10 cellular contexts compared by ENCODE assay signal in genomic region chr3:170419301-170420087, GRCh38. TPM values are rescaled to one million over a fixed set of nuclear protein-coding genes. Genes with fewer than 3 reads are reported as not detected.
A peak's percentile ranks its signal among the peaks of the same experiment; 100 is the strongest.
DNase-seq lines count a peak whose midpoint lies in the region; ATAC-seq, FAIRE-seq and TF ChIP-seq lines count a peak whose summit lies in the region.
"Had no signal": no experiment of that assay in that cellular context is flagged by ENCODE, and none has a peak within 500 bp of the region (broad histone marks: within the 10 kb centered on the region; RNA-seq: fewer than 3 reads in every experiment).

No MANE protein-coding gene starts in this region.

- H3K9me3 ChIP-seq in BLaER1 (peaks cover 21% of the 10 kb centered on the region), RWPE2 (ENCODE audit: severe bottlenecking) (no peaks in the 10 kb centered on the region), neuronal stem cell (replicated peaks in 1 of 2; ENCODE audit: control insufficient read depth in 2 of 2, insufficient read depth in 1 of 2, low read depth in 1 of 2, low read length in 2 of 2) (peaks cover 0 to 4% of the 10 kb centered on the region in 2 donors)

- H3K9ac ChIP-seq in BLaER1 (no peak overlapping the region), neuronal stem cell (ENCODE audit: low read depth, low read length, poor library complexity) (no peak overlapping the region)

- no peaks in the 10 kb centered on the region for H3K9me3 Mint-ChIP-seq in activated T-helper 2 cell treated with anti-CD3 and anti-CD28 coated beads, Interferon-gamma antibody, Interleukin-2, Interleukin-4, amounts not matched to agents 10 μg/mL and 5 μg/mL and 100 μg/mL, durations not matched to agents 14 hours and 24 hours and 36 hours

- H3K4ac ChIP-seq in neuronal stem cell (ENCODE audit: low read length), result no peak overlapping the region

- DNase-seq in RWPE2 (ENCODE audit: low spot score), result no peak
- DNase-seq in foreskin keratinocyte, result peak in 1 of 2 donors; percentile 22
- DNase-seq in neuronal stem cell (ENCODE audit: low spot score), result no peak
- DNase-seq in H54 (ENCODE audit: insufficient read length, low spot score), result no peak
- no peak for DNase-seq in activated T-helper 2 cell treated with anti-CD3 and anti-CD28 coated beads, Interferon-gamma antibody, Interleukin-2, Interleukin-4, amounts not matched to agents 10 μg/mL and 5 μg/mL and 100 μg/mL, durations not matched to agents 14 hours and 24 hours and 36 hours (ENCODE audit: low spot score)

- no peaks in the 10 kb centered on the region for H3K36me3 ChIP-seq in BLaER1
- H3K36me3 ChIP-seq in RWPE2 (ENCODE audit: low read depth), result no peaks in the 10 kb centered on the region
- no peaks in the 10 kb centered on the region for H3K36me3 ChIP-seq in neuronal stem cell (replicated peaks in 1 of 2; ENCODE audit: control insufficient read depth in 2 of 2, insufficient read depth in 2 of 2, low read length in 2 of 2)

- no peak overlapping the region for H2BK120ac ChIP-seq in neuronal stem cell (ENCODE audit: low read depth, low read length)

- H3K4me2 ChIP-seq in BLaER1, result peak overlapping the region; percentile 40
- peak overlapping the region; percentile 62 for H3K4me2 ChIP-seq in neuronal stem cell (ENCODE audit: insufficient read depth, low read length, poor library complexity, severe bottlenecking)

- no peak overlapping the region for H3K14ac ChIP-seq in neuronal stem cell (ENCODE audit: low read length)

- no peak for FAIRE-seq in H54 (lab: Jason Lieb, UNC)
- FAIRE-seq: GM12878 had no signal

- H3K4me1 ChIP-seq in BLaER1, result peaks cover 16% of the 10 kb centered on the region; the same call in 1 of the 2 replicates
- H3K4me1 ChIP-seq in RWPE2 (ENCODE audit: insufficient read depth, poor library complexity, severe bottlenecking), result no peaks in the 10 kb centered on the region
- H3K4me1 ChIP-seq in foreskin keratinocyte, result peaks cover 2% of the 10 kb centered on the region
- H3K4me1 ChIP-seq in neuronal stem cell (ENCODE audit: control insufficient read depth in 2 of 2, insufficient read depth in 1 of 2, low read depth in 1 of 2, low read length in 2 of 2), result peaks cover 3 to 8% of the 10 kb centered on the region in 2 donors

- peaks cover 41% of the 10 kb centered on the region for H3K27me3 Mint-ChIP-seq in activated T-helper 2 cell treated with anti-CD3 and anti-CD28 coated beads, Interferon-gamma antibody, Interleukin-2, Interleukin-4, amounts not matched to agents 10 μg/mL and 5 μg/mL and 100 μg/mL, durations not matched to agents 14 hours and 24 hours and 36 hours (ENCODE audit: low read depth)

- TF ChIP-seq CTCF in RWPE2 (IDR thresholded peaks at IDR 0.05; ENCODE audit: poor library complexity, severe bottlenecking) (no peak), foreskin keratinocyte (conservative IDR thresholded peaks at IDR 0.05) (no peak)

- H4K8ac ChIP-seq in neuronal stem cell (ENCODE audit: low read depth, low read length), result no peak overlapping the region

- H3K18ac ChIP-seq in neuronal stem cell (ENCODE audit: low read length), result peak overlapping the region; percentile 54

- ATAC-seq in RWPE2 (ENCODE audit: low read depth) (peak; percentile 10; the same call in 2 of the 3 replicates), foreskin keratinocyte (peak; percentile 68), GM18867 (IDR thresholded peaks at IDR 0.05; ENCODE audit: unreplicated experiment) (no peak), GM21526 (IDR thresholded peaks at IDR 0.05; ENCODE audit: low FRiP score, unreplicated experiment) (no peak)
- ATAC-seq: GM12878 had no signal

- no peaks in the 10 kb centered on the region for H3K79me1 ChIP-seq in neuronal stem cell (ENCODE audit: low read depth, low read length)

- no peak overlapping the region for H3K4me3 Mint-ChIP-seq in activated T-helper 2 cell treated with anti-CD3 and anti-CD28 coated beads, Interferon-gamma antibody, Interleukin-2, Interleukin-4, amounts not matched to agents 10 μg/mL and 5 μg/mL and 100 μg/mL, durations not matched to agents 14 hours and 24 hours and 36 hours (ENCODE audit: low read depth)

- no peaks in the 10 kb centered on the region for H3K36me3 Mint-ChIP-seq in activated T-helper 2 cell treated with anti-CD3 and anti-CD28 coated beads, Interferon-gamma antibody, Interleukin-2, Interleukin-4, amounts not matched to agents 10 μg/mL and 5 μg/mL and 100 μg/mL, durations not matched to agents 14 hours and 24 hours and 36 hours (ENCODE audit: low read depth)

- no peak overlapping the region for H2BK5ac ChIP-seq in neuronal stem cell (ENCODE audit: low read length)

- H3K27ac Mint-ChIP-seq in activated T-helper 2 cell treated with anti-CD3 and anti-CD28 coated beads, Interferon-gamma antibody, Interleukin-2, Interleukin-4, amounts not matched to agents 10 μg/mL and 5 μg/mL and 100 μg/mL, durations not matched to agents 14 hours and 24 hours and 36 hours, result no peak overlapping the region

- H2AK5ac ChIP-seq in neuronal stem cell (ENCODE audit: low read depth, low read length), result no peak overlapping the region

- H3K27me3 ChIP-seq in BLaER1, result peaks cover 40% of the 10 kb centered on the region
- H3K27me3 ChIP-seq in RWPE2 (ENCODE audit: insufficient read depth, poor library complexity, severe bottlenecking), result peaks cover 8% of the 10 kb centered on the region
- peaks cover 19% of the 10 kb centered on the region for H3K27me3 ChIP-seq in foreskin keratinocyte
- H3K27me3 ChIP-seq in neuronal stem cell (ENCODE audit: control insufficient read depth in 3 of 3, insufficient read depth in 3 of 3, low read depth in 1 of 3, low read length in 3 of 3), result peaks cover 0 to 27% (median 0%) of the 10 kb centered on the region in 3 experiments

- peaks cover 10% of the 10 kb centered on the region for H3K4me1 Mint-ChIP-seq in activated T-helper 2 cell treated with anti-CD3 and anti-CD28 coated beads, Interferon-gamma antibody, Interleukin-2, Interleukin-4, amounts not matched to agents 10 μg/mL and 5 μg/mL and 100 μg/mL, durations not matched to agents 14 hours and 24 hours and 36 hours (ENCODE audit: low read depth)

- H2AFZ ChIP-seq in neuronal stem cell (ENCODE audit: low read length), result no peak overlapping the region

- intact Hi-C loops in activated T-helper 2 cell treated with anti-CD3 and anti-CD28 coated beads, Interferon-gamma antibody, Interleukin-2, Interleukin-4, amounts not matched to agents 10 μg/mL and 5 μg/mL and 100 μg/mL, durations not matched to agents 14 hours and 24 hours and 36 hours (cut with micrococcal nuclease), result loop anchor here (5.0 to 10.0 kb wide), 2 partner anchors 165 to 273 kb away; partner anchors contain the start of gene SLC7A14

- no peak for TF ChIP-seq POLR2A in H54 (IDR thresholded peaks at IDR 0.05; ENCODE audit: low read depth, low read length)

- no CpG with 5 or more reads among the region's 69 CpGs for WGBS in neuronal stem cell (ENCODE audit: extremely low coverage in 2 of 2, insufficient read length in 2 of 2, insufficient replicate concordance in 1 of 2), 2 donors

- H2BK15ac ChIP-seq in neuronal stem cell (ENCODE audit: low read length), result peak overlapping the region; percentile 53

- no peak overlapping the region for H3K23ac ChIP-seq in neuronal stem cell (ENCODE audit: low read depth, low read length, poor library complexity)

- H3K27ac ChIP-seq in BLaER1, result no peak overlapping the region
- no peak overlapping the region for H3K27ac ChIP-seq in RWPE2 (ENCODE audit: poor library complexity, severe bottlenecking)
- no peak overlapping the region for H3K27ac ChIP-seq in foreskin keratinocyte
- H3K27ac ChIP-seq in neuronal stem cell (replicated peaks; ENCODE audit: low read length), result no peak overlapping the region

- H4K91ac ChIP-seq in neuronal stem cell (ENCODE audit: low read depth, low read length, poor library complexity), result no peak overlapping the region

- H2BK12ac ChIP-seq in neuronal stem cell (ENCODE audit: low read length), result no peak overlapping the region

- peak overlapping the region; percentile 50 for H3K4me3 ChIP-seq in BLaER1
- H3K4me3 ChIP-seq in RWPE2 (ENCODE audit: severe bottlenecking), result no peak overlapping the region
- peak overlapping the region in 1 of 2 donors; percentile 70 for H3K4me3 ChIP-seq in neuronal stem cell (ENCODE audit: low read length in 2 of 2)
- H3K4me3 ChIP-seq: GM12878 had no signal

- peaks cover 17% of the 10 kb centered on the region; the same call in 1 of the 2 replicates for H4K20me1 ChIP-seq in BLaER1

RNA-seq across cellular contexts. Expression of gene CLDN11, which starts 0.8 kb away (rescaled TPM):
- 4.8 and 22.6 TPM in 2 replicates for total RNA-seq in foreskin keratinocyte
- polyA plus RNA-seq in foreskin keratinocyte, result 4.0 and 19.8 TPM in 2 replicates
- 1.4 TPM for polyA plus RNA-seq in neuronal stem cell (2013, experiment 1 of 2)
- polyA plus RNA-seq in neuronal stem cell (2013, experiment 2 of 2), result 1.5 TPM
- 0.18 TPM in 1 of 2 replicates, not detected in the other for total RNA-seq in activated T-helper 2 cell treated with anti-CD3 and anti-CD28 coated beads, Interferon-gamma antibody, Interleukin-2, Interleukin-4, amounts not matched to agents 10 μg/mL and 5 μg/mL and 100 μg/mL, durations not matched to agents 14 hours and 24 hours and 36 hours
- total RNA-seq: SK-MEL-5 had no signal
- polyA plus RNA-seq: GM12878 had no signal

Comparison
In these comparisons a context has a peak if more than half of its experiments do, and no peak if none do; other contexts are left out.
1. ATAC-seq: peak in RWPE2 (single experiment) and foreskin keratinocyte (single experiment); none in GM18867 (single experiment) and GM21526 (single experiment).